In the genomic region with DNA sequence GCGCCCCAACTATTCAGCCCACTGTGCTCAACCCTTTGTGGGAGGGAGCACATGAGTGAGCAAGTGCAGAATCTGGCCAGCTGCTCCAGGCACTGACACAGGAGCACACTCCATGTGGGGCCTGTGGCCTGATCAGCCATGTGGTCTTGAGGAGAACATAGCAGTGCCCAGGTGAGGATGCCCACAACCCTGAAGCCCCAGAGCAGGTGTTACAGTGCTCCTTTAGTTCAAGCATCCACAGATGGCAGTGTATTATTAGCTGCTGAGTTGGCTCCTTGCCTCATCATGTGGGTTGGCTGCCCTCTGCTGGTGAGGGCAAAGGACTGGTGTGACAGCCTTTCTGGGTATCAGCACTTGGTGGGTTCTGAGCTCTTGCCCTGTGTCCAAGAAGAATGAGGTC, we compare ENCODE assay signal across 8 cellular contexts.
DNase-seq lines count a peak whose midpoint lies in the region; ATAC-seq and TF ChIP-seq lines count a peak whose summit lies in the region.

No MANE protein-coding gene starts in this region.

- no peak overlapping the region for H3K27ac Mint-ChIP-seq in type B pancreatic cell

- H3K79me2 ChIP-seq in SU-DHL-6 (ENCODE audit: insufficient read depth, low read length), result no peaks in the 10 kb centered on the region

- H3K27ac ChIP-seq in SU-DHL-6 (ENCODE audit: low read depth, low read length), result no peak overlapping the region

- H3K4me1 Mint-ChIP-seq in type B pancreatic cell (ENCODE audit: unreplicated experiment), result no peaks in the 10 kb centered on the region

- no peak overlapping the region for H3K4me3 ChIP-seq in SU-DHL-6 (ENCODE audit: insufficient read depth, low read length, poor library complexity, severe bottlenecking)

- TF ChIP-seq CTCF in SU-DHL-6 (IDR thresholded peaks at IDR 0.05; ENCODE audit: insufficient read depth, low read length, poor library complexity, severe bottlenecking) (peak; percentile 10), type B pancreatic cell (conservative IDR thresholded peaks at IDR 0.05) (peak; percentile 66)

- H3K4me2 ChIP-seq in SU-DHL-6 (ENCODE audit: low read depth, low read length, poor library complexity, severe bottlenecking), result no peak overlapping the region

- H4K20me1 ChIP-seq in SU-DHL-6 (ENCODE audit: low read depth, low read length), result no peaks in the 10 kb centered on the region

- peaks cover 17% of the 10 kb centered on the region; the same call in 1 of the 2 replicates for H3K9me3 ChIP-seq in SU-DHL-6 (ENCODE audit: insufficient read depth, low read length)

- H3K36me3 ChIP-seq in SU-DHL-6 (ENCODE audit: low read length), result no peaks in the 10 kb centered on the region

- no peak overlapping the region for H3K4me3 Mint-ChIP-seq in type B pancreatic cell

- no peak overlapping the region for H3K9ac ChIP-seq in SU-DHL-6 (ENCODE audit: low read length)

- ATAC-seq in GM19328 (IDR thresholded peaks at IDR 0.05; ENCODE audit: unreplicated experiment), result peak; percentile 80

- no peak overlapping the region for H2AFZ ChIP-seq in SU-DHL-6 (ENCODE audit: low read depth, low read length, severe bottlenecking)

- peak; percentile 27 for DNase-seq in NCI-H2196 (lab: John Stamatoyannopoulos, UW; ENCODE audit: unreplicated experiment)
- DNase-seq in NCI-H2196 treated with DMSO at 0.1 percent for 48 hours (lab: John Stamatoyannopoulos, UW; ENCODE audit: unreplicated experiment), result no peak
- peak; percentile 22 for DNase-seq in HS-5 (ENCODE audit: low read depth)
- peak; percentile 2 for DNase-seq in hepatic stellate cell (ENCODE audit: low spot score)
- DNase-seq in type B pancreatic cell (ENCODE audit: extremely low spot score, unreplicated experiment), result no peak
- DNase-seq in HCEC 1CT, result no peak

- no peaks in the 10 kb centered on the region for H3K27me3 Mint-ChIP-seq in type B pancreatic cell

- H3K9me3 Mint-ChIP-seq in type B pancreatic cell, result no peaks in the 10 kb centered on the region

- H3K9me2 ChIP-seq in SU-DHL-6 (replicated peaks; ENCODE audit: insufficient read depth, low read length), result no peaks in the 10 kb centered on the region

- no peaks in the 10 kb centered on the region for H3F3A ChIP-seq in SU-DHL-6 (ENCODE audit: insufficient read depth)

- H3K27me3 ChIP-seq in SU-DHL-6 (ENCODE audit: low read length), result no peaks in the 10 kb centered on the region

- no peaks in the 10 kb centered on the region for H3K36me3 Mint-ChIP-seq in type B pancreatic cell

Comparison
In these comparisons a context has a peak if more than half of its experiments do, and no peak if none do; other contexts are left out.
1. DNase-seq: peak in NCI-H2196 (single experiment), HS-5 (single experiment) and hepatic stellate cell (single experiment); none in NCI-H2196 treated with DMSO at 0.1 percent for 48 hours (single experiment), type B pancreatic cell (single experiment) and HCEC 1CT (single experiment).